ENCODE assay signal across 16 cellular contexts in genomic region chr4:8648816-8649630, GRCh38. TPM values are rescaled to one million over a fixed set of nuclear protein-coding genes. Genes with fewer than 3 reads are reported as not detected.
DNase-seq lines count a peak whose midpoint lies in the region; FAIRE-seq and TF ChIP-seq lines count a peak whose summit lies in the region.
"Had no signal": no experiment of that assay in that cellular context is flagged by ENCODE, and none has a peak within 500 bp of the region (broad histone marks: within the 10 kb centered on the region; RNA-seq: fewer than 3 reads in every experiment).

No MANE protein-coding gene starts in this region.

- no peak overlapping the region for H2BK12ac ChIP-seq in H1 (ENCODE audit: low read depth, low read length)

- POLR2A ChIA-PET in H1 (lab: Charles Lee; ENCODE audit: partially characterized antibody), result no interaction called here

- no peak overlapping the region for H4K5ac ChIP-seq in H1 (ENCODE audit: insufficient read length, low read depth, low read length)

- H3K9me3 ChIP-seq in H1 (ENCODE audit: insufficient read depth in 2 of 2, low read depth in 1 of 2, low read length in 1 of 2), result no peaks in the 10 kb centered on the region
- H3K9me3 ChIP-seq in osteoblast (ENCODE audit: low read depth, low read length), result no peaks in the 10 kb centered on the region

- TF ChIP-seq RAD21 in H1 (IDR thresholded peaks at IDR 0.05 in 1 of 2, conservative IDR thresholded peaks at IDR 0.05 in 1 of 2; ENCODE audit: low read depth in 2 of 2, low read length in 2 of 2), result no peak

- 88% methylated on average over 23 of the region's 23 CpGs; no CpG with 5 or more reads in 1 of the 2 experiments for WGBS in H1 (ENCODE audit: extremely low coverage in 1 of 2, insufficient coverage in 1 of 2, insufficient read length in 1 of 2, insufficient replicate concordance in 2 of 2, low coverage in 1 of 2, low lambda C conversion rate in 2 of 2, missing lambda C conversion rate in 1 of 2), 2 experiments

- H3K14ac ChIP-seq in H1 (ENCODE audit: insufficient read length), result no peak overlapping the region

- no peak overlapping the region for H3K56ac ChIP-seq in H1 (replicated peaks; ENCODE audit: insufficient read length, low read depth, low read length)

- H4K8ac ChIP-seq in H1 (ENCODE audit: extremely low read depth, insufficient read depth, low read length), result peak overlapping the region; percentile 72; the same call in 1 of the 2 replicates

- H3K18ac ChIP-seq in H1 (ENCODE audit: extremely low read depth, low read length), result no peak overlapping the region

- TF ChIP-seq CTCF in H1 (IDR thresholded peaks at IDR 0.05; ENCODE audit: control extremely low read depth in 1 of 3, insufficient read depth in 1 of 3, low read depth in 1 of 3, low read length in 3 of 3) (no peak), osteoblast (IDR thresholded peaks at IDR 0.05; ENCODE audit: extremely low read depth, low read depth, low read length) (no peak)

- H2BK5ac ChIP-seq in H1 (ENCODE audit: low read depth, low read length), result no peak overlapping the region

- no peak for TF ChIP-seq POLR2A in H1 (IDR thresholded peaks at IDR 0.05; ENCODE audit: control extremely low read depth in 1 of 2, low read depth in 2 of 2, low read length in 2 of 2)

- no peak overlapping the region for H3K4ac ChIP-seq in H1 (replicated peaks; ENCODE audit: insufficient read length, low read depth, low read length)

- peak; percentile 30 for DNase-seq in activated CD8-positive, alpha-beta memory T cell treated with anti-CD3 and anti-CD28 coated beads for 24 hours
- DNase-seq in activated CD8-positive, alpha-beta memory T cell treated with anti-CD3 and anti-CD28 coated beads, Interleukin-2, amount 50 U/mL, for 4 hours, result no peak
- peak in 1 of 2 experiments; percentile 43 for DNase-seq in H1 (ENCODE audit: low read depth in 1 of 2, low spot score in 2 of 2)
- peak; percentile 64 for DNase-seq in osteoblast (ENCODE audit: insufficient read length, low spot score, missing footprints)
- DNase-seq in ureter (ENCODE audit: low spot score), result peak; percentile 24
- no peak for DNase-seq in NCI-H1417 (lab: John Stamatoyannopoulos, UW)
- no peak for DNase-seq in NCI-H2029 (lab: John Stamatoyannopoulos, UW)
- no peak for DNase-seq in NAMALWA (ENCODE audit: low spot score)
- DNase-seq: BE2C; CD4-positive, alpha-beta T cell; KBM-7; MV-4-11; NCI-H1436 treated with DMSO at 0.1 percent for 48 hours; NCI-H2081; NCI-H524 had no signal

- H3K79me2 ChIP-seq in H1 (ENCODE audit: control insufficient read depth in 1 of 2, insufficient read depth in 2 of 2, low read length in 2 of 2), result no peaks in the 10 kb centered on the region
- no peaks in the 10 kb centered on the region for H3K79me2 ChIP-seq in osteoblast (ENCODE audit: insufficient read depth, low read length)

- H2BK120ac ChIP-seq in H1 (replicated peaks; ENCODE audit: low read depth, low read length), result no peak overlapping the region

- no peak overlapping the region for H2BK15ac ChIP-seq in H1 (ENCODE audit: low read length)

- H2AFZ ChIP-seq in H1 (ENCODE audit: low read length) (no peak overlapping the region), osteoblast (ENCODE audit: low read length) (no peak overlapping the region)

- no peaks in the 10 kb centered on the region for H3K23me2 ChIP-seq in H1 (ENCODE audit: low read depth, low read length)

- H3K36me3 ChIP-seq in H1 (ENCODE audit: control insufficient read depth in 2 of 4, insufficient read depth in 4 of 4, low read length in 3 of 4), result no peaks in the 10 kb centered on the region
- no peaks in the 10 kb centered on the region for H3K36me3 ChIP-seq in osteoblast (ENCODE audit: insufficient read depth, low read length)
- H3K36me3 ChIP-seq: BE2C had no signal

- H3K4me1 ChIP-seq in H1 (replicated peaks in 1 of 4; ENCODE audit: control insufficient read depth in 3 of 4, insufficient read depth in 4 of 4, low read length in 3 of 4), result peaks cover 0 to 6% (median 1%) of the 10 kb centered on the region in 4 experiments; a peak in 3 of 7 replicates
- no peaks in the 10 kb centered on the region for H3K4me1 ChIP-seq in osteoblast (ENCODE audit: insufficient read depth, low read length)
- H3K4me1 ChIP-seq: BE2C had no signal

- no peak overlapping the region for H2BK20ac ChIP-seq in H1 (ENCODE audit: low read length)

- no peak overlapping the region for H2AK5ac ChIP-seq in H1 (ENCODE audit: low read depth, low read length)

- H3K27ac ChIP-seq in H1 (ENCODE audit: low read depth, low read length), result no peak overlapping the region
- H3K27ac ChIP-seq in osteoblast (ENCODE audit: low read depth, low read length), result no peak overlapping the region
- H3K27ac ChIP-seq: 22Rv1 had no signal

- no peak for FAIRE-seq in H1 (lab: Jason Lieb, UNC)

- H3K9ac ChIP-seq in H1 (replicated peaks in 1 of 4; ENCODE audit: extremely low read depth in 1 of 4, low read depth in 3 of 4, low read length in 3 of 4), result no peak overlapping the region; a peak in 1 of 7 replicates

- no peak for TF ChIP-seq EP300 in H1 (IDR thresholded peaks at IDR 0.05; ENCODE audit: borderline replicate concordance in 1 of 2, low read depth in 2 of 2, low read length in 2 of 2)

- no peak overlapping the region for H4K91ac ChIP-seq in H1 (replicated peaks; ENCODE audit: insufficient read length, low read length)

- H4K20me1 ChIP-seq in H1 (replicated peaks in 1 of 2; ENCODE audit: control insufficient read depth in 1 of 2, insufficient read depth in 2 of 2, low read length in 2 of 2) (no peaks in the 10 kb centered on the region), osteoblast (ENCODE audit: insufficient read depth, low read length) (no peaks in the 10 kb centered on the region)

- H3K23ac ChIP-seq in H1 (ENCODE audit: insufficient read length), result no peak overlapping the region

- no peak overlapping the region for H3K4me3 ChIP-seq in H1 (ENCODE audit: extremely low read depth in 1 of 4, insufficient read depth in 2 of 4, low read depth in 3 of 4, low read length in 4 of 4)
- no peak overlapping the region for H3K4me3 ChIP-seq in osteoblast (ENCODE audit: insufficient read depth, low read length)

- H3K79me1 ChIP-seq in H1 (ENCODE audit: low read depth, low read length), result no peaks in the 10 kb centered on the region

- no peaks in the 10 kb centered on the region; a peak in 1 of 7 replicates for H3K27me3 ChIP-seq in H1 (replicated peaks in 1 of 4; ENCODE audit: control insufficient read depth in 3 of 4, extremely low read depth in 1 of 4, insufficient read depth in 3 of 4, low read length in 3 of 4)
- peaks cover 7% of the 10 kb centered on the region for H3K27me3 ChIP-seq in osteoblast (ENCODE audit: insufficient read depth, low read length)
- H3K27me3 ChIP-seq: BE2C had no signal

- H3K4me2 ChIP-seq in H1 (ENCODE audit: insufficient read depth in 1 of 2, low read depth in 2 of 2, low read length in 2 of 2) (no peak overlapping the region), osteoblast (ENCODE audit: insufficient read depth, low read length) (no peak overlapping the region)

- CTCF ChIA-PET in H1 (lab: Charles Lee; ENCODE audit: partially characterized antibody), result interaction anchor here (0.5 to 0.8 kb wide), 4 partner anchors 39 to 351 kb away, joined by 3 to 5 read pairs (median 3); no protein-coding TSS in a partner anchor

TF ChIP-seq in H1, 55 proteins besides CTCF, POLR2A, EP300 and RAD21:
- TF ChIP-seq USF2 (IDR thresholded peaks at IDR 0.05; ENCODE audit: low read length) (no peak), FOSL1 (IDR thresholded peaks at IDR 0.05; ENCODE audit: insufficient read depth, low read depth, low read length) (no peak), PHF8 (conservative IDR thresholded peaks at IDR 0.05; ENCODE audit: low read depth, low read length) (no peak), CEBPB (IDR thresholded peaks at IDR 0.05; ENCODE audit: low read depth, low read length) (no peak), BACH1 (IDR thresholded peaks at IDR 0.05; ENCODE audit: low read length) (no peak), RFX5 (IDR thresholded peaks at IDR 0.05; ENCODE audit: borderline replicate concordance, low read depth, low read length) (no peak), MAFK (IDR thresholded peaks at IDR 0.05; ENCODE audit: low read depth, low read length) (no peak), CBX8 (IDR thresholded peaks at IDR 0.05; ENCODE audit: borderline replicate concordance, low read depth, low read length) (no peak), BCL11A (IDR thresholded peaks at IDR 0.05; ENCODE audit: low read depth in 2 of 2, low read length in 2 of 2) (no peak), E2F6 (IDR thresholded peaks at IDR 0.05) (no peak; the same call in 1 of the 2 replicates)

RNA-seq across cellular contexts. Expression of gene CPZ, which starts 56.5 kb away (rescaled TPM):
- 28.8 and 31.5 TPM in 2 replicates for total RNA-seq in H1 (2021; fragmentation: NEBNext Ultra II Directional; extraction: Animal tissue kit (Norgen Biotek cat#: 25700))
- 40.7 and 67.4 TPM in 2 replicates for polyA plus RNA-seq in H1 (2011; rRNA removed)
- polyA plus RNA-seq in H1 (2011; cell fraction: cytosol; rRNA removed), result 38.3 TPM
- polyA plus RNA-seq in H1 (2011; cell fraction: nucleus; rRNA removed), result 98.5 TPM
- 29.4 to 44.2 TPM (median 42.1 TPM) in 4 replicates for polyA plus RNA-seq in H1 (2012, experiment 1 of 2)
- polyA plus RNA-seq in H1 (2012, experiment 2 of 2), result 35.2 TPM
- 26.2 TPM for polyA plus RNA-seq in H1 (2013, experiment 1 of 2)
- 24.4 TPM for polyA plus RNA-seq in H1 (2013, experiment 2 of 2)
- polyA minus RNA-seq in H1 (2011; rRNA and poly(A)+ RNA removed), result 12.0 and 13.2 TPM in 2 replicates
- 20.3 TPM for polyA minus RNA-seq in H1 (2011; cell fraction: cytosol; rRNA and poly(A)+ RNA removed)
- polyA minus RNA-seq in H1 (2011; cell fraction: nucleus; rRNA and poly(A)+ RNA removed), result 32.0 TPM
- total RNA-seq in osteoblast (21.2 and 44.5 TPM in 2 replicates), ureter (7.4 TPM)
- total RNA-seq: CD4-positive, alpha-beta T cell had no signal

Comparison
In these comparisons a context has a peak if more than half of its experiments do, and no peak if none do; other contexts are left out.
1. DNase-seq: peak in activated CD8-positive, alpha-beta memory T cell treated with anti-CD3 and anti-CD28 coated beads for 24 hours (single experiment), osteoblast (single experiment) and ureter (single experiment); none in activated CD8-positive, alpha-beta memory T cell treated with anti-CD3 and anti-CD28 coated beads, Interleukin-2, amount 50 U/mL, for 4 hours (single experiment), NCI-H1417 (0 of 3), NCI-H2029 (single experiment) and NAMALWA (single experiment).